Comparison of ENCODE assay signal across 1 cellular context in genomic region chr3:72571052-72571451, GRCh38.
TF ChIP-seq lines count a peak whose summit lies in the region.

No MANE protein-coding gene starts in this region.

TF ChIP-seq in HepG2, 621 proteins besides CTCF, POLR2A, EP300 and RAD21 (continued from another document and continues in another):
- peak; percentile 96 for TF ChIP-seq RARA (CRISPR knock-in tag; IDR thresholded peaks at IDR 0.05)
- peak; percentile 74; the same call in 1 of the 2 replicates for TF ChIP-seq RCOR2 (CRISPR knock-in tag; IDR thresholded peaks at IDR 0.05)
- TF ChIP-seq NR2F6 (IDR thresholded peaks at IDR 0.05), result peak; percentile 98
- TF ChIP-seq NR2F6 (CRISPR knock-in tag; IDR thresholded peaks at IDR 0.05), result peak; percentile 98
- no peak for TF ChIP-seq ZNF510 (CRISPR knock-in tag; IDR thresholded peaks at IDR 0.05; ENCODE audit: low read depth)
- TF ChIP-seq ZMAT3 (CRISPR knock-in tag; conservative IDR thresholded peaks at IDR 0.05), result no peak
- no peak for TF ChIP-seq ARNT (IDR thresholded peaks at IDR 0.05)
- TF ChIP-seq ZBTB26 (CRISPR knock-in tag; IDR thresholded peaks at IDR 0.05; ENCODE audit: borderline replicate concordance), result no peak
- peak; percentile 61; the same call in 1 of the 2 replicates for TF ChIP-seq ARNT2 (CRISPR knock-in tag; IDR thresholded peaks at IDR 0.05; ENCODE audit: low read depth)
- TF ChIP-seq, protein P1, sequence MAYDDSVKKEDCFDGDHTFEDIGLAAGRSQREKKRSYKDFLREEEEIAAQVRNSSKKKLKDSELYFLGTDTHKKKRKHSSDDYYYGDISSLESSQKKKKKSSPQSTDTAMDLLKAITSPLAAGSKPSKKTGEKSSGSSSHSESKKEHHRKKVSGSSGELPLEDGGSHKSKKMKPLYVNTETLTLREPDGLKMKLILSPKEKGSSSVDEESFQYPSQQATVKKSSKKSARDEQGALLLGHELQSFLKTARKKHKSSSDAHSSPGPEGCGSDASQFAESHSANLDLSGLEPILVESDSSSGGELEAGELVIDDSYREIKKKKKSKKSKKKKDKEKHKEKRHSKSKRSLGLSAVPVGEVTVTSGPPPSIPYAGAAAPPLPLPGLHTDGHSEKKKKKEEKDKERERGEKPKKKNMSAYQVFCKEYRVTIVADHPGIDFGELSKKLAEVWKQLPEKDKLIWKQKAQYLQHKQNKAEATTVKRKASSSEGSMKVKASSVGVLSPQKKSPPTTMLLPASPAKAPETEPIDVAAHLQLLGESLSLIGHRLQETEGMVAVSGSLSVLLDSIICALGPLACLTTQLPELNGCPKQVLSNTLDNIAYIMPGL (CRISPR knock-in tag; IDR thresholded peaks at IDR 0.05; ENCODE audit: borderline replicate concordance in 1 of 2, low read depth in 1 of 2), result no peak
- TF ChIP-seq KDM1A (CRISPR knock-in tag; IDR thresholded peaks at IDR 0.05), result no peak
- peak; percentile 64; the same call in 1 of the 2 replicates for TF ChIP-seq NCOA1 (CRISPR knock-in tag; IDR thresholded peaks at IDR 0.05)
- TF ChIP-seq KAT8 (CRISPR knock-in tag; IDR thresholded peaks at IDR 0.05), result peak; percentile 31; the same call in 1 of the 2 replicates
- TF ChIP-seq KLF12 (CRISPR knock-in tag; IDR thresholded peaks at IDR 0.05; ENCODE audit: borderline replicate concordance), result no peak
- TF ChIP-seq ZNF598 (CRISPR knock-in tag; IDR thresholded peaks at IDR 0.05; ENCODE audit: borderline replicate concordance), result no peak
- no peak for TF ChIP-seq ZNF256 (CRISPR knock-in tag; conservative IDR thresholded peaks at IDR 0.05)
- TF ChIP-seq ZNF383 (CRISPR knock-in tag; IDR thresholded peaks at IDR 0.05; ENCODE audit: borderline replicate concordance), result no peak
- TF ChIP-seq MZF1 (CRISPR knock-in tag; IDR thresholded peaks at IDR 0.05; ENCODE audit: borderline replicate concordance), result no peak
- TF ChIP-seq HMG20A (CRISPR knock-in tag; IDR thresholded peaks at IDR 0.05; ENCODE audit: borderline replicate concordance), result peak; percentile 80
- TF ChIP-seq ZBTB39 (CRISPR knock-in tag; IDR thresholded peaks at IDR 0.05), result no peak
- TF ChIP-seq ZNF841 (CRISPR knock-in tag; IDR thresholded peaks at IDR 0.05; ENCODE audit: borderline replicate concordance), result no peak
- TF ChIP-seq ZMYM3 (CRISPR knock-in tag; IDR thresholded peaks at IDR 0.05), result peak; percentile 54; the same call in 1 of the 2 replicates
- no peak for TF ChIP-seq NFRKB (IDR thresholded peaks at IDR 0.05)
- TF ChIP-seq ZNF691 (CRISPR knock-in tag; IDR thresholded peaks at IDR 0.05; ENCODE audit: borderline replicate concordance, low read depth), result no peak
- no peak for TF ChIP-seq ATAD3A (CRISPR knock-in tag; IDR thresholded peaks at IDR 0.05)
- no peak for TF ChIP-seq FOXP1 (IDR thresholded peaks at IDR 0.05)
- peak; percentile 72 for TF ChIP-seq FOXP1 (CRISPR knock-in tag; IDR thresholded peaks at IDR 0.05)
- no peak for TF ChIP-seq ZNF441 (CRISPR knock-in tag; IDR thresholded peaks at IDR 0.05; ENCODE audit: borderline replicate concordance)
- no peak for TF ChIP-seq ZNF773 (CRISPR knock-in tag; IDR thresholded peaks at IDR 0.05; ENCODE audit: borderline replicate concordance)
- TF ChIP-seq, protein P2, sequence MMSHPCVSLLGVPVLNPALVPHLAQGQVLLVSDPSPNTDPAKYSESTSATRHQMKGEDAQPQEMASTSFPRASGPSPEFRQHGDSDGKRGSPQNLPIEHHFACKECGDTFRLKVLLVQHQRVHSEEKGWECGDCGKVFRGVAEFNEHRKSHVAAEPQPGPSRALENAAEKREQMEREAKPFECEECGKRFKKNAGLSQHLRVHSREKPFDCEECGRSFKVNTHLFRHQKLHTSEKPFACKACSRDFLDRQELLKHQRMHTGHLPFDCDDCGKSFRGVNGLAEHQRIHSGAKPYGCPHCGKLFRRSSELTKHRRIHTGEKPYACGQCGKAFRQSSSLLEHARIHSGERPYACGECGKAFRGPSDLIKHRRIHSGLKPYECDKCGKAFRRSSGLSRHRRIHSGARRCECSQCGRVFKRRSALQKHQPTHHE (CRISPR knock-in tag; IDR thresholded peaks at IDR 0.05; ENCODE audit: borderline replicate concordance), result no peak
- no peak for TF ChIP-seq ZUFSP (CRISPR knock-in tag; IDR thresholded peaks at IDR 0.05; ENCODE audit: borderline replicate concordance)
- TF ChIP-seq HDAC2 (CRISPR knock-in tag; IDR thresholded peaks at IDR 0.05), result peak; percentile 77
- TF ChIP-seq MEF2D (CRISPR knock-in tag; IDR thresholded peaks at IDR 0.05), result no peak
- TF ChIP-seq HIC2 (CRISPR knock-in tag; IDR thresholded peaks at IDR 0.05; ENCODE audit: low read depth), result peak; percentile 75
- TF ChIP-seq PPARG (CRISPR knock-in tag; conservative IDR thresholded peaks at IDR 0.05), result peak; percentile 55; the same call in 1 of the 2 replicates
- no peak for TF ChIP-seq JARID2 (CRISPR knock-in tag; IDR thresholded peaks at IDR 0.05; ENCODE audit: insufficient replicate concordance)
- no peak for TF ChIP-seq ATF7 (IDR thresholded peaks at IDR 0.05)
- no peak for TF ChIP-seq ATF7 (CRISPR knock-in tag; IDR thresholded peaks at IDR 0.05)
- no peak for TF ChIP-seq CCDC6 (CRISPR knock-in tag; IDR thresholded peaks at IDR 0.05)
- peak; percentile 65 for TF ChIP-seq ZMYM4 (CRISPR knock-in tag; IDR thresholded peaks at IDR 0.05)
- TF ChIP-seq ZNF616 (CRISPR knock-in tag; IDR thresholded peaks at IDR 0.05; ENCODE audit: low read depth), result no peak
- TF ChIP-seq KDM2A (CRISPR knock-in tag; IDR thresholded peaks at IDR 0.05; ENCODE audit: borderline replicate concordance, low read depth), result no peak; the same call in 1 of the 2 replicates
- TF ChIP-seq ATRX (CRISPR knock-in tag; IDR thresholded peaks at IDR 0.05; ENCODE audit: borderline replicate concordance), result no peak
- TF ChIP-seq, protein P3, sequence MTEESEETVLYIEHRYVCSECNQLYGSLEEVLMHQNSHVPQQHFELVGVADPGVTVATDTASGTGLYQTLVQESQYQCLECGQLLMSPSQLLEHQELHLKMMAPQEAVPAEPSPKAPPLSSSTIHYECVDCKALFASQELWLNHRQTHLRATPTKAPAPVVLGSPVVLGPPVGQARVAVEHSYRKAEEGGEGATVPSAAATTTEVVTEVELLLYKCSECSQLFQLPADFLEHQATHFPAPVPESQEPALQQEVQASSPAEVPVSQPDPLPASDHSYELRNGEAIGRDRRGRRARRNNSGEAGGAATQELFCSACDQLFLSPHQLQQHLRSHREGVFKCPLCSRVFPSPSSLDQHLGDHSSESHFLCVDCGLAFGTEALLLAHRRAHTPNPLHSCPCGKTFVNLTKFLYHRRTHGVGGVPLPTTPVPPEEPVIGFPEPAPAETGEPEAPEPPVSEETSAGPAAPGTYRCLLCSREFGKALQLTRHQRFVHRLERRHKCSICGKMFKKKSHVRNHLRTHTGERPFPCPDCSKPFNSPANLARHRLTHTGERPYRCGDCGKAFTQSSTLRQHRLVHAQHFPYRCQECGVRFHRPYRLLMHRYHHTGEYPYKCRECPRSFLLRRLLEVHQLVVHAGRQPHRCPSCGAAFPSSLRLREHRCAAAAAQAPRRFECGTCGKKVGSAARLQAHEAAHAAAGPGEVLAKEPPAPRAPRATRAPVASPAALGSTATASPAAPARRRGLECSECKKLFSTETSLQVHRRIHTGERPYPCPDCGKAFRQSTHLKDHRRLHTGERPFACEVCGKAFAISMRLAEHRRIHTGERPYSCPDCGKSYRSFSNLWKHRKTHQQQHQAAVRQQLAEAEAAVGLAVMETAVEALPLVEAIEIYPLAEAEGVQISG (CRISPR knock-in tag; IDR thresholded peaks at IDR 0.05), result peak; percentile 0; the same call in 1 of the 2 replicates
- TF ChIP-seq, protein P4, sequence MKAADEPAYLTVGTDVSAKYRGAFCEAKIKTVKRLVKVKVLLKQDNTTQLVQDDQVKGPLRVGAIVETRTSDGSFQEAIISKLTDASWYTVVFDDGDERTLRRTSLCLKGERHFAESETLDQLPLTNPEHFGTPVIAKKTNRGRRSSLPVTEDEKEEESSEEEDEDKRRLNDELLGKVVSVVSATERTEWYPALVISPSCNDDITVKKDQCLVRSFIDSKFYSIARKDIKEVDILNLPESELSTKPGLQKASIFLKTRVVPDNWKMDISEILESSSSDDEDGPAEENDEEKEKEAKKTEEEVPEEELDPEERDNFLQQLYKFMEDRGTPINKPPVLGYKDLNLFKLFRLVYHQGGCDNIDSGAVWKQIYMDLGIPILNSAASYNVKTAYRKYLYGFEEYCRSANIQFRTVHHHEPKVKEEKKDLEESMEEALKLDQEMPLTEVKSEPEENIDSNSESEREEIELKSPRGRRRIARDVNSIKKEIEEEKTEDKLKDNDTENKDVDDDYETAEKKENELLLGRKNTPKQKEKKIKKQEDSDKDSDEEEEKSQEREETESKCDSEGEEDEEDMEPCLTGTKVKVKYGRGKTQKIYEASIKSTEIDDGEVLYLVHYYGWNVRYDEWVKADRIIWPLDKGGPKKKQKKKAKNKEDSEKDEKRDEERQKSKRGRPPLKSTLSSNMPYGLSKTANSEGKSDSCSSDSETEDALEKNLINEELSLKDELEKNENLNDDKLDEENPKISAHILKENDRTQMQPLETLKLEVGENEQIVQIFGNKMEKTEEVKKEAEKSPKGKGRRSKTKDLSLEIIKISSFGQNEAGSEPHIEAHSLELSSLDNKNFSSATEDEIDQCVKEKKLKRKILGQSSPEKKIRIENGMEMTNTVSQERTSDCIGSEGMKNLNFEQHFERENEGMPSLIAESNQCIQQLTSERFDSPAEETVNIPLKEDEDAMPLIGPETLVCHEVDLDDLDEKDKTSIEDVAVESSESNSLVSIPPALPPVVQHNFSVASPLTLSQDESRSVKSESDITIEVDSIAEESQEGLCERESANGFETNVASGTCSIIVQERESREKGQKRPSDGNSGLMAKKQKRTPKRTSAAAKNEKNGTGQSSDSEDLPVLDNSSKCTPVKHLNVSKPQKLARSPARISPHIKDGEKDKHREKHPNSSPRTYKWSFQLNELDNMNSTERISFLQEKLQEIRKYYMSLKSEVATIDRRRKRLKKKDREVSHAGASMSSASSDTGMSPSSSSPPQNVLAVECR (CRISPR knock-in tag; IDR thresholded peaks at IDR 0.05; ENCODE audit: borderline replicate concordance), result no peak; the same call in 1 of the 2 replicates
- TF ChIP-seq ZNF260 (CRISPR knock-in tag; IDR thresholded peaks at IDR 0.05; ENCODE audit: borderline replicate concordance, low read depth), result no peak
